10 cellular contexts compared by ENCODE assay signal in genomic region chr2:177668617-177669016, GRCh38.
"Had no signal": no experiment of that assay in that cellular context is flagged by ENCODE, and none has a peak within 500 bp of the region (broad histone marks: within the 10 kb centered on the region; RNA-seq: fewer than 3 reads in every experiment).

No MANE protein-coding gene starts in this region.

- DNase-seq: GM23248, GOT3, H7, H9, HCEC 1CT, HFFc6 had no signal

- FAIRE-seq: H1, H54 had no signal

- H3K9me3 Mint-ChIP-seq: GM23338, H9, HFFc6 had no signal

- ATAC-seq: GM23338, HCT116 had no signal

- H3K27ac Mint-ChIP-seq: GM23338, H9, HFFc6 had no signal

- H3K4me3 Mint-ChIP-seq: GM23338, H9, HFFc6 had no signal
